In genomic region chr11:132312616-132313210, GRCh38 we compare ENCODE assay signal across 9 cellular contexts.
A peak's percentile ranks its signal among the peaks of the same experiment; 100 is the strongest.
DNase-seq lines count a peak whose midpoint lies in the region; ATAC-seq and TF ChIP-seq lines count a peak whose summit lies in the region.
"Had no signal": no experiment of that assay in that cellular context is flagged by ENCODE, and none has a peak within 500 bp of the region (broad histone marks: within the 10 kb centered on the region; RNA-seq: fewer than 3 reads in every experiment).

No MANE protein-coding gene starts in this region.

- TF ChIP-seq CTCF in heart left ventricle (IDR thresholded peaks at IDR 0.05), result peak; percentile 39 to 67 (median 56)

- no peak for TF ChIP-seq POLR2A in heart left ventricle (IDR thresholded peaks at IDR 0.05)

- no peaks in the 10 kb centered on the region for H3K9me3 ChIP-seq in heart left ventricle

- DNase-seq in DMS153 treated with DMSO at 0.1 percent for 48 hours (lab: John Stamatoyannopoulos, UW; ENCODE audit: unreplicated experiment), result peak; percentile 65
- DNase-seq in SK-MEL-5 (ENCODE audit: low read depth, low spot score), result peak; percentile 67
- no peak for DNase-seq in heart left ventricle
- DNase-seq in SIG-M5 (lab: John Stamatoyannopoulos, UW), result no peak
- DNase-seq in activated CD4-positive, alpha-beta T cell treated with anti-CD3 and anti-CD28 coated beads for 48 hours, result no peak

- no peaks in the 10 kb centered on the region for H3K36me3 ChIP-seq in heart left ventricle

- peak; percentile 62 for ATAC-seq in HG03103 (IDR thresholded peaks at IDR 0.05; ENCODE audit: low read depth, unreplicated experiment)
- peak in 2 of 4 donors; percentile 48 to 52 for ATAC-seq in heart left ventricle
- no peak for ATAC-seq in HG03469 (IDR thresholded peaks at IDR 0.05; ENCODE audit: unreplicated experiment)
- no peak for ATAC-seq in GM19328 (IDR thresholded peaks at IDR 0.05; ENCODE audit: unreplicated experiment)

- intact Hi-C loops in heart left ventricle (cut with DNase I), result loop anchor here in 5 of 10 donors (5.0 to 10.0 kb wide), 3 partner anchors 90 to 200 kb away; no protein-coding TSS in a partner anchor

- H3K4me3 ChIP-seq in heart left ventricle, result no peak overlapping the region

- peaks cover 0 to 7% (median 0%) of the 10 kb centered on the region in 12 donors for H3K4me1 ChIP-seq in heart left ventricle

- in situ Hi-C loops in SK-MEL-5 (cut with HindIII; ENCODE audit: low pct_unique_long_range_greater_than_20kb, low sequenced_read_pairs), result no loop called here

- WGBS in heart left ventricle, 4 donors, result 20 to 30% (median 24%) methylated on average over 6 to 8 of the region's 8 CpGs

- H3K27ac ChIP-seq in heart left ventricle, result no peak overlapping the region
- H3K27ac ChIP-seq: epithelial cell of prostate had no signal

- H3K27me3 ChIP-seq in heart left ventricle, result no peaks in the 10 kb centered on the region

Comparison
In these comparisons a context has a peak if more than half of its experiments do, and no peak if none do; other contexts are left out.
1. DNase-seq: peak in DMS153 treated with DMSO at 0.1 percent for 48 hours (single experiment) and SK-MEL-5 (single experiment); none in heart left ventricle (0 of 5), SIG-M5 (single experiment) and activated CD4-positive, alpha-beta T cell treated with anti-CD3 and anti-CD28 coated beads for 48 hours (single experiment).